Comparison of ENCODE assay signal across 26 cellular contexts in the genomic region with DNA sequence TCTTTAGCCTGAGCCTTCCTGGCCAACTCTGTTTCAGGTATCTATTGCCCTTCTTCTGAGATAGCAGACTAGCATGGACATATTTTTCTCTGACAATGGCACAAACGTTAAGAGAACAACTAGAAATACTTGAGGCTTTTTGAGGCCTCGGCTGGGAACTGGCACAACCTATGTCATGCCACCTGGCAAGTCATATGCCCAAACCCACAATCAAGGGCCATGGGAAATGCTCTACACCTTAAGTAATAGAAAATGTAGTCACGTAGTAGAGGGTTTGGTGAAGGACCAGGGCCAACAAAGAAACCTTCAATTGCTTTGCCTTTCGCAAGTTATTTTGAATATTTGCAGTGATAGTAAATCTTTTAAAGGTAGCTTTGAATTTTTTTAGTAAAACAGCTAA.
DNase-seq lines count a peak whose midpoint lies in the region; ATAC-seq, FAIRE-seq and TF ChIP-seq lines count a peak whose summit lies in the region.
"Had no signal": no experiment of that assay in that cellular context is flagged by ENCODE, and none has a peak within 500 bp of the region (broad histone marks: within the 10 kb centered on the region; RNA-seq: fewer than 3 reads in every experiment).

No MANE protein-coding gene starts in this region.

- no peaks in the 10 kb centered on the region for H3K79me2 ChIP-seq in SK-N-SH (ENCODE audit: insufficient read depth)

- peaks cover 35% of the 10 kb centered on the region for H3F3A ChIP-seq in SK-N-SH (replicated peaks; ENCODE audit: insufficient read depth)

- no peak overlapping the region for H3K4me2 ChIP-seq in SK-N-SH

- peak; percentile 30 for FAIRE-seq in islet of Langerhans (lab: Jason Lieb, UNC)
- FAIRE-seq: bronchial epithelial cell, GM12878, H54 had no signal

- intact Hi-C loops in vagina (cut with DNase I): loop anchor here (10.0 kb wide), 1 partner anchor 73 kb away; no protein-coding TSS in a partner anchor

- TF ChIP-seq EP300 in SK-N-SH (IDR thresholded peaks at IDR 0.05; ENCODE audit: borderline replicate concordance in 1 of 2, low read depth in 1 of 2, low read length in 1 of 2): no peak

- H3K9me3 ChIP-seq in SK-N-SH (no peaks in the 10 kb centered on the region), vagina (no peaks in the 10 kb centered on the region)
- H3K9me3 ChIP-seq: heart right ventricle had no signal

- H3K9ac ChIP-seq in SK-N-SH: no peak overlapping the region
- H3K9ac ChIP-seq in rectal smooth muscle tissue (ENCODE audit: low read length): no peak overlapping the region

- no peak overlapping the region for H3K4me3 Mint-ChIP-seq in stimulated activated naive CD8-positive, alpha-beta T cell treated with anti-CD3 and anti-CD28 coated beads, Interleukin-15, amount 100 ng/mL, for 72 hours
- H3K4me3 Mint-ChIP-seq: CD4-positive, alpha-beta memory T cell; naive thymus-derived CD8-positive, alpha-beta T cell; WTC11 had no signal

- no peaks in the 10 kb centered on the region for H4K20me1 ChIP-seq in SK-N-SH (ENCODE audit: insufficient read depth)

- H3K9me3 Mint-ChIP-seq in stimulated activated naive CD8-positive, alpha-beta T cell treated with anti-CD3 and anti-CD28 coated beads, Interleukin-15, amount 100 ng/mL, for 72 hours: no peaks in the 10 kb centered on the region
- H3K9me3 Mint-ChIP-seq: CD4-positive, alpha-beta memory T cell; naive thymus-derived CD8-positive, alpha-beta T cell; WTC11 had no signal

- H3K4me3 ChIP-seq in SK-N-SH (ENCODE audit: low read depth in 2 of 2, low read length in 1 of 2): no peak overlapping the region
- no peak overlapping the region for H3K4me3 ChIP-seq in rectal smooth muscle tissue (ENCODE audit: low read length)
- no peak overlapping the region for H3K4me3 ChIP-seq in vagina
- H3K4me3 ChIP-seq: GM12878, heart right ventricle had no signal

- TF ChIP-seq RAD21 in SK-N-SH (IDR thresholded peaks at IDR 0.05; ENCODE audit: low read length): no peak

- no peak overlapping the region for H3K27ac Mint-ChIP-seq in stimulated activated naive CD8-positive, alpha-beta T cell treated with anti-CD3 and anti-CD28 coated beads, Interleukin-15, amount 100 ng/mL, for 72 hours
- H3K27ac Mint-ChIP-seq: WTC11 had no signal

- TF ChIP-seq CTCF in SK-N-SH (IDR thresholded peaks at IDR 0.05): no peak
- TF ChIP-seq CTCF in vagina (IDR thresholded peaks at IDR 0.05): no peak

- TF ChIP-seq POLR2A in vagina (IDR thresholded peaks at IDR 0.05) (no peak), erythroblast (IDR thresholded peaks at IDR 0.05; ENCODE audit: low read length) (no peak)

- no peaks in the 10 kb centered on the region for H3K9me2 ChIP-seq in SK-N-SH

- H3K4me1 ChIP-seq in SK-N-SH (ENCODE audit: control insufficient read depth in 1 of 2, insufficient read depth in 2 of 2, low read depth in 1 of 2, low read length in 1 of 2) (peaks cover 0 to 22% of the 10 kb centered on the region in 2 experiments), rectal smooth muscle tissue (ENCODE audit: control insufficient read depth, insufficient read depth, low read length) (peaks cover 9% of the 10 kb centered on the region), vagina (peaks cover 11% of the 10 kb centered on the region)

- DNase-seq in SK-N-SH (no peak), vagina (ENCODE audit: extremely low spot score in 2 of 2) (no peak), erythroblast (lab: John Stamatoyannopoulos, UW) (no peak), cortex of kidney (lab: John Stamatoyannopoulos, UW) (no peak)
- DNase-seq in stimulated activated naive CD8-positive, alpha-beta T cell treated with anti-CD3 and anti-CD28 coated beads, Interleukin-15, amount 100 ng/mL, for 72 hours: no peak
- DNase-seq: activated CD4-positive, alpha-beta T cell treated with anti-CD3 and anti-CD28 coated beads, Interleukin-2, amount 50 U/mL, for 4 hours; activated naive CD4-positive, alpha-beta T cell treated with Interleukin-2 at 50 U/mL for 16 hours; CD4-positive, alpha-beta memory T cell; effector CD4-positive, alpha-beta T cell; heart right ventricle; left colon; midbrain; naive thymus-derived CD8-positive, alpha-beta T cell; NCI-H1105 treated with DMSO at 0.1 percent for 48 hours; NCI-H1930; NCI-H524 treated with DMSO at 0.1 percent for 48 hours; occipital lobe; SIG-M5 had no signal

- no peak for ATAC-seq in SK-N-SH treated with all-trans-retinoic acid at 6 μM for 48 hours
- no peak for ATAC-seq in stimulated activated naive CD8-positive, alpha-beta T cell treated with anti-CD3 and anti-CD28 coated beads, Interleukin-15, amount 100 ng/mL, for 72 hours
- ATAC-seq: GM12878; left colon; naive thymus-derived CD8-positive, alpha-beta T cell; WTC11 had no signal

- 87% methylated on average over 4 of the region's 4 CpGs for WGBS in SK-N-SH (ENCODE audit: low lambda C conversion rate)

- H3K27ac ChIP-seq in SK-N-SH (ENCODE audit: low read depth in 2 of 2, low read length in 1 of 2) (peak overlapping the region; percentile 68 to 84; a peak in 3 of 4 replicates), rectal smooth muscle tissue (ENCODE audit: low read depth, low read length) (peak overlapping the region; percentile 22), vagina (peak overlapping the region; percentile 60)
- H3K27ac ChIP-seq: 22Rv1 had no signal

- peaks cover 43% of the 10 kb centered on the region for H3K4me1 Mint-ChIP-seq in stimulated activated naive CD8-positive, alpha-beta T cell treated with anti-CD3 and anti-CD28 coated beads, Interleukin-15, amount 100 ng/mL, for 72 hours

- H3K36me3 ChIP-seq in SK-N-SH (replicated peaks in 1 of 2; ENCODE audit: control insufficient read depth in 1 of 2, insufficient read depth in 2 of 2, low read length in 1 of 2) (no peaks in the 10 kb centered on the region), rectal smooth muscle tissue (ENCODE audit: control insufficient read depth, insufficient read depth, low read length) (no peaks in the 10 kb centered on the region), vagina (no peaks in the 10 kb centered on the region)
- H3K36me3 ChIP-seq: heart right ventricle had no signal

- no peaks in the 10 kb centered on the region for H3K27me3 ChIP-seq in SK-N-SH (ENCODE audit: insufficient read depth)
- H3K27me3 ChIP-seq in rectal smooth muscle tissue (ENCODE audit: control insufficient read depth, insufficient read depth, low read length): no peaks in the 10 kb centered on the region
- H3K27me3 ChIP-seq in vagina: no peaks in the 10 kb centered on the region
- H3K27me3 ChIP-seq: heart right ventricle had no signal

- POLR2A ChIA-PET in SK-N-SH (lab: Yijun Ruan, JAX): no interaction called here

- CTCF ChIA-PET in SK-N-SH (lab: Yijun Ruan, JAX): no interaction called here

- no peak overlapping the region for H2AFZ ChIP-seq in SK-N-SH (ENCODE audit: low read depth)

- no peaks in the 10 kb centered on the region for H3K27me3 Mint-ChIP-seq in stimulated activated naive CD8-positive, alpha-beta T cell treated with anti-CD3 and anti-CD28 coated beads, Interleukin-15, amount 100 ng/mL, for 72 hours
- H3K27me3 Mint-ChIP-seq: CD4-positive, alpha-beta memory T cell; naive thymus-derived CD8-positive, alpha-beta T cell had no signal

TF ChIP-seq in SK-N-SH, 30 proteins besides CTCF, POLR2A, EP300 and RAD21 (continues in another document):
- no peak for TF ChIP-seq MEF2A (IDR thresholded peaks at IDR 0.05; ENCODE audit: borderline replicate concordance, low read depth)
- TF ChIP-seq, protein P1, sequence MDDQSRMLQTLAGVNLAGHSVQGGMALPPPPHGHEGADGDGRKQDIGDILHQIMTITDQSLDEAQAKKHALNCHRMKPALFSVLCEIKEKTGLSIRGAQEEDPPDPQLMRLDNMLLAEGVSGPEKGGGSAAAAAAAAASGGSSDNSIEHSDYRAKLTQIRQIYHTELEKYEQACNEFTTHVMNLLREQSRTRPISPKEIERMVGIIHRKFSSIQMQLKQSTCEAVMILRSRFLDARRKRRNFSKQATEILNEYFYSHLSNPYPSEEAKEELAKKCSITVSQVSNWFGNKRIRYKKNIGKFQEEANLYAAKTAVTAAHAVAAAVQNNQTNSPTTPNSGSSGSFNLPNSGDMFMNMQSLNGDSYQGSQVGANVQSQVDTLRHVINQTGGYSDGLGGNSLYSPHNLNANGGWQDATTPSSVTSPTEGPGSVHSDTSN (IDR thresholded peaks at IDR 0.05): no peak

TF ChIP-seq in SK-N-SH treated with all-trans-retinoic acid at 6 μM for 48 hours, 23 proteins besides CTCF, POLR2A, EP300 and RAD21:
- TF ChIP-seq OSR1 (CRISPR knock-in tag; IDR thresholded peaks at IDR 0.05) (no peak), TCF4 (CRISPR knock-in tag; IDR thresholded peaks at IDR 0.05; ENCODE audit: borderline replicate concordance) (no peak), ARNTL (CRISPR knock-in tag; IDR thresholded peaks at IDR 0.05; ENCODE audit: borderline replicate concordance, low read depth) (no peak), ZNF8 (CRISPR knock-in tag; IDR thresholded peaks at IDR 0.05) (no peak)
- TF ChIP-seq, protein P2, sequence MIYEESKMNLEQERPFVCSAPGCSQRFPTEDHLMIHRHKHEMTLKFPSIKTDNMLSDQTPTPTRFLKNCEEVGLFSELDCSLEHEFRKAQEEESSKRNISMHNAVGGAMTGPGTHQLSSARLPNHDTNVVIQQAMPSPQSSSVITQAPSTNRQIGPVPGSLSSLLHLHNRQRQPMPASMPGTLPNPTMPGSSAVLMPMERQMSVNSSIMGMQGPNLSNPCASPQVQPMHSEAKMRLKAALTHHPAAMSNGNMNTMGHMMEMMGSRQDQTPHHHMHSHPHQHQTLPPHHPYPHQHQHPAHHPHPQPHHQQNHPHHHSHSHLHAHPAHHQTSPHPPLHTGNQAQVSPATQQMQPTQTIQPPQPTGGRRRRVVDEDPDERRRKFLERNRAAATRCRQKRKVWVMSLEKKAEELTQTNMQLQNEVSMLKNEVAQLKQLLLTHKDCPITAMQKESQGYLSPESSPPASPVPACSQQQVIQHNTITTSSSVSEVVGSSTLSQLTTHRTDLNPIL (CRISPR knock-in tag; IDR thresholded peaks at IDR 0.05; ENCODE audit: low read depth): no peak

Comparison
In these comparisons a context has a peak if more than half of its experiments do, and no peak if none do; other contexts are left out.
1. H3K27ac ChIP-seq: peak in every context shown above with its lines; median percentile 76 in SK-N-SH; 60 in vagina; 22 in rectal smooth muscle tissue.